9 cellular contexts compared by ENCODE assay signal in the genomic region with DNA sequence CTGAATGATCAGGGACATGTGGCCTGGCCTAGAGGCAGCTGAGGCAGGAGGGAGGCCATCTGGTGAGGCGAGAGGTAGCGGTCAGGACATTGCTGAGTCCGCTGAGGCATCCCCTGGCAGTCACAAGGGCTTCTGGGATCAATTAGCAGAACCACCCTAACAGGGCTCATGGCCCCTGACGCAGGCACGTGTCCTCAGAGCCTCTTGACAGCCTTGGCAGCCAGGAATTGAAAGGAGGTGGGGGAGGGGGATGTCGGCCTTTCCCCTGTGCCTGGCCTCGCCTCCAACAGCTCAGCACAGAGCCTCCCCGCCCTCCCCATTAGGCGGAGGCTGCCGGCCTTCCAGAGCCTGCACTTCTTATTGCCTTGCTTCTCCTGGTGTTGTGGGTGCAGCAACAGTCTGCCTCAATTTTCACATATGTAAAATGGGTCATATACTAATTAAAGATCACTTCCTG. TPM values are rescaled to one million over a fixed set of nuclear protein-coding genes. Genes with fewer than 3 reads are reported as not detected.
DNase-seq lines count a peak whose midpoint lies in the region; ATAC-seq and TF ChIP-seq lines count a peak whose summit lies in the region.
"Had no signal": no experiment of that assay in that cellular context is flagged by ENCODE, and none has a peak within 500 bp of the region (broad histone marks: within the 10 kb centered on the region; RNA-seq: fewer than 3 reads in every experiment).

No MANE protein-coding gene starts in this region.

- no peaks in the 10 kb centered on the region for H3K36me3 Mint-ChIP-seq in mesothelial cell of epicardium

- peaks cover 28% of the 10 kb centered on the region for H3K4me1 ChIP-seq in ectodermal cell (ENCODE audit: control insufficient read depth, insufficient read depth, low read length)

- H3K27me3 ChIP-seq in ectodermal cell (ENCODE audit: control insufficient read depth, insufficient read depth, low read length, poor library complexity, severe bottlenecking): no peaks in the 10 kb centered on the region

- TF ChIP-seq CTCF in mesothelial cell of epicardium (IDR thresholded peaks at IDR 0.05; ENCODE audit: unreplicated experiment): no peak

- DNase-seq in COLO668 (lab: John Stamatoyannopoulos, UW; ENCODE audit: unreplicated experiment) (peak; percentile 52), NCI-H2171 (lab: John Stamatoyannopoulos, UW) (peak; percentile 69), mesothelial cell of epicardium (ENCODE audit: low spot score in 2 of 2, unreplicated experiment in 2 of 2) (no peak)
- DNase-seq in activated naive CD4-positive, alpha-beta T cell treated with Interleukin-2 at 50 U/mL for 16 hours: no peak
- DNase-seq: activated T-cell treated with anti-CD3 and anti-CD28 coated beads, Interleukin-2, amount 50 U/mL, for 24 hours had no signal

- H3K9me3 Mint-ChIP-seq in mesothelial cell of epicardium: no peaks in the 10 kb centered on the region
- H3K9me3 Mint-ChIP-seq: activated T-cell treated with anti-CD3 and anti-CD28 coated beads, Interleukin-2, amount 50 U/mL, for 24 hours had no signal

- WGBS in ectodermal cell, 2 experiments: 5 to 8% methylated on average over 10 of the region's 10 CpGs

- no peaks in the 10 kb centered on the region for H3K27me3 Mint-ChIP-seq in mesothelial cell of epicardium (ENCODE audit: low read depth)
- H3K27me3 Mint-ChIP-seq: activated T-cell treated with anti-CD3 and anti-CD28 coated beads, Interleukin-2, amount 50 U/mL, for 24 hours had no signal

- no peak overlapping the region for H3K4me3 Mint-ChIP-seq in mesothelial cell of epicardium
- H3K4me3 Mint-ChIP-seq: activated T-cell treated with anti-CD3 and anti-CD28 coated beads, Interleukin-2, amount 50 U/mL, for 24 hours had no signal

- no peaks in the 10 kb centered on the region for H3K36me3 ChIP-seq in ectodermal cell (ENCODE audit: control insufficient read depth, insufficient read depth, low read length)

- H3K4me1 Mint-ChIP-seq in mesothelial cell of epicardium: peaks cover 31% of the 10 kb centered on the region

- peak overlapping the region; percentile 2 for H3K27ac ChIP-seq in ectodermal cell (ENCODE audit: insufficient read depth, low read depth, low read length, poor library complexity, severe bottlenecking)

- H3K4me3 ChIP-seq in ectodermal cell (ENCODE audit: insufficient read depth, low read depth, low read length): no peak overlapping the region

- ATAC-seq in HG03521 (IDR thresholded peaks at IDR 0.05; ENCODE audit: unreplicated experiment): no peak
- no peak for ATAC-seq in HG03439 (IDR thresholded peaks at IDR 0.05; ENCODE audit: unreplicated experiment)
- ATAC-seq in HG02870 (IDR thresholded peaks at IDR 0.05; ENCODE audit: unreplicated experiment): no peak

- peak overlapping the region; percentile 79 for H3K27ac Mint-ChIP-seq in mesothelial cell of epicardium
- H3K27ac Mint-ChIP-seq: activated T-cell treated with anti-CD3 and anti-CD28 coated beads, Interleukin-2, amount 50 U/mL, for 24 hours had no signal

- H3K9me3 ChIP-seq in ectodermal cell (ENCODE audit: control insufficient read depth, low read length): no peaks in the 10 kb centered on the region

RNA-seq across cellular contexts. Expression of a gene that starts 55.5 kb away (rescaled TPM):
- polyA plus RNA-seq in ectodermal cell (2013, experiment 1 of 4): 0.22 TPM
- 0.09 TPM for polyA plus RNA-seq in ectodermal cell (2013, experiment 2 of 4)
- 0.16 TPM for polyA plus RNA-seq in ectodermal cell (2013, experiment 3 of 4)
- polyA plus RNA-seq in ectodermal cell (2013, experiment 4 of 4): 0.12 TPM
- total RNA-seq in mesothelial cell of epicardium: 0.27 to 0.34 TPM (median 0.32 TPM) in 3 replicates

Comparison
In these comparisons a context has a peak if more than half of its experiments do, and no peak if none do; other contexts are left out.
1. DNase-seq: peak in COLO668 (single experiment) and NCI-H2171 (single experiment); none in mesothelial cell of epicardium (0 of 2) and activated naive CD4-positive, alpha-beta T cell treated with Interleukin-2 at 50 U/mL for 16 hours (single experiment).